ENCODE assay signal across 10 cellular contexts in genomic region chrX:131288738-131289511, GRCh38. TPM values are rescaled to one million over a fixed set of nuclear protein-coding genes. Genes with fewer than 3 reads are reported as not detected.
DNase-seq lines count a peak whose midpoint lies in the region; ATAC-seq and TF ChIP-seq lines count a peak whose summit lies in the region.
"Had no signal": no experiment of that assay in that cellular context is flagged by ENCODE, and none has a peak within 500 bp of the region (broad histone marks: within the 10 kb centered on the region; RNA-seq: fewer than 3 reads in every experiment).

TSS of gene IGSF1 (minus strand) at chrX:131289306. CDS start at chrX:131286674, 2,632 bp downstream.

- CTCF ChIA-PET in activated naive CD4-positive, alpha-beta T cell treated with anti-CD3 and anti-CD28 coated beads, Interleukin-2, amount 10 ng/mL, durations not matched to agents 7 days and 5 days (lab: Charles Lee), result no interaction called here

- DNase-seq in AG20443 (ENCODE audit: low spot score) (peak; percentile 13), LNCaP clone FGC (ENCODE audit: low read depth) (peak; percentile 21), endodermal cell (peak; percentile 92), mucosa of gallbladder (ENCODE audit: low spot score) (peak; percentile 29), amniotic stem cell (lab: John Stamatoyannopoulos, UW) (no peak)
- no peak for DNase-seq in activated naive CD4-positive, alpha-beta T cell treated with anti-CD3 and anti-CD28 coated beads, Interleukin-2, amount 10 ng/mL, durations not matched to agents 7 days and 5 days
- DNase-seq: DND-41 had no signal

- H3K36me3 ChIP-seq in endodermal cell (ENCODE audit: control insufficient read depth, insufficient read depth, low read length), result no peaks in the 10 kb centered on the region

- no peaks in the 10 kb centered on the region for H3K4me1 ChIP-seq in endodermal cell (ENCODE audit: control insufficient read depth, insufficient read depth, low read length)

- no peaks in the 10 kb centered on the region for H3K27me3 Mint-ChIP-seq in endodermal cell (ENCODE audit: insufficient read depth)
- H3K27me3 Mint-ChIP-seq in activated naive CD4-positive, alpha-beta T cell treated with anti-CD3 and anti-CD28 coated beads, Interleukin-2, amount 10 ng/mL, durations not matched to agents 7 days and 5 days, result peaks cover 22% of the 10 kb centered on the region

- H3K36me3 Mint-ChIP-seq in endodermal cell (ENCODE audit: low read depth), result no peaks in the 10 kb centered on the region
- H3K36me3 Mint-ChIP-seq in activated naive CD4-positive, alpha-beta T cell treated with anti-CD3 and anti-CD28 coated beads, Interleukin-2, amount 10 ng/mL, durations not matched to agents 7 days and 5 days, result no peaks in the 10 kb centered on the region
- H3K36me3 Mint-ChIP-seq: IgD-negative memory B cell had no signal

- H3K9me3 ChIP-seq in endodermal cell (ENCODE audit: control insufficient read depth, low read length), result no peaks in the 10 kb centered on the region

- no peak within 1 kb of the TSS for H3K9ac ChIP-seq in endodermal cell (ENCODE audit: extremely low read depth, low read length, poor library complexity, severe bottlenecking)

- H3K4me3 ChIP-seq in LNCaP clone FGC (ENCODE audit: low read depth, low read length) (no peak within 1 kb of the TSS; the same call in 1 of the 2 replicates), endodermal cell (ENCODE audit: low read length) (peak within 1 kb of the TSS; percentile 74)

- no peak within 1 kb of the TSS for H3K27ac ChIP-seq in endodermal cell (ENCODE audit: low read depth, low read length)

- peaks cover 31% of the 10 kb centered on the region for H3K4me1 Mint-ChIP-seq in endodermal cell
- H3K4me1 Mint-ChIP-seq in activated naive CD4-positive, alpha-beta T cell treated with anti-CD3 and anti-CD28 coated beads, Interleukin-2, amount 10 ng/mL, durations not matched to agents 7 days and 5 days, result no peaks in the 10 kb centered on the region
- H3K4me1 Mint-ChIP-seq: IgD-negative memory B cell had no signal

- H3K9me3 Mint-ChIP-seq in endodermal cell, result no peaks in the 10 kb centered on the region
- H3K9me3 Mint-ChIP-seq in activated naive CD4-positive, alpha-beta T cell treated with anti-CD3 and anti-CD28 coated beads, Interleukin-2, amount 10 ng/mL, durations not matched to agents 7 days and 5 days, result no peaks in the 10 kb centered on the region
- H3K9me3 Mint-ChIP-seq: IgD-negative memory B cell had no signal

- peak within 1 kb of the TSS; percentile 75 for H3K4me3 Mint-ChIP-seq in endodermal cell
- H3K4me3 Mint-ChIP-seq in activated naive CD4-positive, alpha-beta T cell treated with anti-CD3 and anti-CD28 coated beads, Interleukin-2, amount 10 ng/mL, durations not matched to agents 7 days and 5 days, result no peak within 1 kb of the TSS

- H3K27ac Mint-ChIP-seq in endodermal cell, result peak within 1 kb of the TSS; percentile 68
- no peak within 1 kb of the TSS for H3K27ac Mint-ChIP-seq in activated naive CD4-positive, alpha-beta T cell treated with anti-CD3 and anti-CD28 coated beads, Interleukin-2, amount 10 ng/mL, durations not matched to agents 7 days and 5 days
- H3K27ac Mint-ChIP-seq: IgD-negative memory B cell had no signal

- ATAC-seq in HG03442 (IDR thresholded peaks at IDR 0.05; ENCODE audit: unreplicated experiment), result no peak
- ATAC-seq in HG03342 (IDR thresholded peaks at IDR 0.05; ENCODE audit: unreplicated experiment), result no peak

- H3K27me3 ChIP-seq in endodermal cell (ENCODE audit: control insufficient read depth, insufficient read depth, low read length, poor library complexity, severe bottlenecking), result no peaks in the 10 kb centered on the region

- TF ChIP-seq CTCF in LNCaP clone FGC (IDR thresholded peaks at IDR 0.05; ENCODE audit: control insufficient read depth, extremely low read depth, insufficient read depth) (no peak), endodermal cell (conservative IDR thresholded peaks at IDR 0.05) (no peak)

- 7% methylated on average over 31 of the region's 32 CpGs; no CpG with 5 or more reads in 1 of the 2 experiments for WGBS in endodermal cell (ENCODE audit: insufficient coverage in 1 of 2, insufficient read length in 1 of 2), 2 experiments

RNA-seq across cellular contexts. Expression of gene IGSF1, which starts in this region (rescaled TPM):
- total RNA-seq in endodermal cell, result 10 to 100 TPM in 1 of 2 donors, 1 to 10 TPM in 1; 5.6 to 10.5 TPM
- polyA plus RNA-seq in endodermal cell (2013, experiment 1 of 2), result 5.2 TPM
- 4.4 TPM for polyA plus RNA-seq in endodermal cell (2013, experiment 2 of 2)
- total RNA-seq in mucosa of gallbladder, result 1.7 TPM
- polyA plus RNA-seq: IgD-negative memory B cell had no signal

Comparison
In these comparisons a context has a peak if more than half of its experiments do, and no peak if none do; other contexts are left out.
1. DNase-seq: peak in AG20443 (single experiment), LNCaP clone FGC (single experiment), endodermal cell (single experiment) and mucosa of gallbladder (single experiment); none in activated naive CD4-positive, alpha-beta T cell treated with anti-CD3 and anti-CD28 coated beads, Interleukin-2, amount 10 ng/mL, durations not matched to agents 7 days and 5 days (single experiment) and amniotic stem cell (single experiment).